1 cellular context compared by ENCODE assay signal in genomic region chr19:18117692-18118378, GRCh38.
TF ChIP-seq lines count a peak whose summit lies in the region.

No MANE protein-coding gene starts in this region.

TF ChIP-seq in IMR-90, 13 proteins besides CTCF, POLR2A, EP300 and RAD21:
- TF ChIP-seq RCOR1 (IDR thresholded peaks at IDR 0.05; ENCODE audit: insufficient replicate concordance, low read length) (no peak), BHLHE40 (IDR thresholded peaks at IDR 0.05; ENCODE audit: low read depth, low read length) (peak; percentile 30; the same call in 1 of the 2 replicates), MAFK (IDR thresholded peaks at IDR 0.05; ENCODE audit: low read depth, low read length) (no peak), FOS (IDR thresholded peaks at IDR 0.05; ENCODE audit: low read depth, low read length) (no peak), CHD1 (IDR thresholded peaks at IDR 0.05; ENCODE audit: low read depth, low read length) (no peak), SMC3 (IDR thresholded peaks at IDR 0.05; ENCODE audit: low read depth, low read length) (peak; percentile 3; the same call in 1 of the 2 replicates), CEBPB (IDR thresholded peaks at IDR 0.05; ENCODE audit: low read depth, low read length) (no peak), MXI1 (IDR thresholded peaks at IDR 0.05; ENCODE audit: borderline replicate concordance, low read depth, low read length) (peak; percentile 77)
- TF ChIP-seq, protein P1, sequence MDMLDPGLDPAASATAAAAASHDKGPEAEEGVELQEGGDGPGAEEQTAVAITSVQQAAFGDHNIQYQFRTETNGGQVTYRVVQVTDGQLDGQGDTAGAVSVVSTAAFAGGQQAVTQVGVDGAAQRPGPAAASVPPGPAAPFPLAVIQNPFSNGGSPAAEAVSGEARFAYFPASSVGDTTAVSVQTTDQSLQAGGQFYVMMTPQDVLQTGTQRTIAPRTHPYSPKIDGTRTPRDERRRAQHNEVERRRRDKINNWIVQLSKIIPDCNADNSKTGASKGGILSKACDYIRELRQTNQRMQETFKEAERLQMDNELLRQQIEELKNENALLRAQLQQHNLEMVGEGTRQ (IDR thresholded peaks at IDR 0.05; ENCODE audit: low read depth, low read length), result peak; percentile 42; the same call in 1 of the 2 replicates
TF ChIP-seq in IMR-90: peak in this region for 4.
